Comparison of ENCODE assay signal across 12 cellular contexts in genomic region chr13:100203696-100204367, GRCh38.
A peak's percentile ranks its signal among the peaks of the same experiment; 100 is the strongest.
DNase-seq lines count a peak whose midpoint lies in the region; FAIRE-seq and TF ChIP-seq lines count a peak whose summit lies in the region.
"Had no signal": no experiment of that assay in that cellular context is flagged by ENCODE, and none has a peak within 500 bp of the region (broad histone marks: within the 10 kb centered on the region; RNA-seq: fewer than 3 reads in every experiment).

No MANE protein-coding gene starts in this region.

- BruUV-seq in Calu3 (replicated peaks; lab: Mats Ljungman, UMichigan) = no TSS peak

- no peaks in the 10 kb centered on the region for H3K9me3 Mint-ChIP-seq in activated naive CD4-positive, alpha-beta T cell treated with anti-CD3 and anti-CD28 coated beads, Interleukin-2, amount 50 U/mL, for 24 hours
- no peaks in the 10 kb centered on the region for H3K9me3 Mint-ChIP-seq in Calu3 (ENCODE audit: low read depth, unreplicated experiment)

- peak overlapping the region; percentile 86 for H3K27ac Mint-ChIP-seq in activated naive CD4-positive, alpha-beta T cell treated with anti-CD3 and anti-CD28 coated beads, Interleukin-2, amount 50 U/mL, for 24 hours
- H3K27ac Mint-ChIP-seq in Calu3 (ENCODE audit: unreplicated experiment) = no peak overlapping the region

- H3K27me3 Mint-ChIP-seq in activated naive CD4-positive, alpha-beta T cell treated with anti-CD3 and anti-CD28 coated beads, Interleukin-2, amount 50 U/mL, for 24 hours = no peaks in the 10 kb centered on the region
- no peaks in the 10 kb centered on the region for H3K27me3 Mint-ChIP-seq in Calu3 (ENCODE audit: unreplicated experiment)

- peaks cover 4% of the 10 kb centered on the region for H3K36me3 Mint-ChIP-seq in activated naive CD4-positive, alpha-beta T cell treated with anti-CD3 and anti-CD28 coated beads, Interleukin-2, amount 50 U/mL, for 24 hours
- H3K36me3 Mint-ChIP-seq in Calu3 (ENCODE audit: insufficient read depth, unreplicated experiment) = no peaks in the 10 kb centered on the region

- peak overlapping the region; percentile 71 for H3K4me3 Mint-ChIP-seq in activated naive CD4-positive, alpha-beta T cell treated with anti-CD3 and anti-CD28 coated beads, Interleukin-2, amount 50 U/mL, for 24 hours
- no peak overlapping the region for H3K4me3 Mint-ChIP-seq in Calu3 (ENCODE audit: low read depth, unreplicated experiment)
- H3K4me3 Mint-ChIP-seq: H9 had no signal

- H3K4me3 ChIP-seq in cardiac fibroblast (replicated peaks in 1 of 2; ENCODE audit: low read depth in 2 of 2, low read length in 2 of 2) = no peak overlapping the region

- peaks cover 19% of the 10 kb centered on the region for H3K4me1 Mint-ChIP-seq in activated naive CD4-positive, alpha-beta T cell treated with anti-CD3 and anti-CD28 coated beads, Interleukin-2, amount 50 U/mL, for 24 hours
- H3K4me1 Mint-ChIP-seq in Calu3 (ENCODE audit: low read depth, unreplicated experiment) = no peaks in the 10 kb centered on the region

- intact Hi-C loops in Calu3 (cut with micrococcal nuclease; ENCODE audit: unreplicated experiment) = no loop called here

- no peak for FAIRE-seq in urothelium cell line (lab: Jason Lieb, UNC)

- no peak for DNase-seq in activated naive CD4-positive, alpha-beta T cell treated with anti-CD3 and anti-CD28 coated beads, Interleukin-2, amount 50 U/mL, for 16 hours
- DNase-seq in Kasumi-1 (lab: John Stamatoyannopoulos, UW) = peak; percentile 80 to 90
- DNase-seq in cardiac fibroblast (ENCODE audit: low read depth in 2 of 2) = peak; percentile 29 to 64
- peak; percentile 40 for DNase-seq in urothelium cell line (ENCODE audit: low spot score)
- DNase-seq in Calu3 = no peak
- no peak for DNase-seq in NCI-H69 (lab: John Stamatoyannopoulos, UW)
- no peak for DNase-seq in NCI-H2029 treated with DMSO at 0.1 percent for 48 hours (lab: John Stamatoyannopoulos, UW)
- DNase-seq: COR-L47, H9, NCI-H510A treated with DMSO at 0.1 percent for 48 hours, substantia nigra had no signal

- TF ChIP-seq CTCF in cardiac fibroblast (IDR thresholded peaks at IDR 0.05; ENCODE audit: low read depth, low read length) (no peak), Calu3 (IDR thresholded peaks at IDR 0.05; ENCODE audit: unreplicated experiment) (no peak)

- CTCF ChIA-PET in Calu3 (lab: Charles Lee) = no interaction called here

Comparison
In these comparisons a context has a peak if more than half of its experiments do, and no peak if none do; other contexts are left out.
1. DNase-seq: peak in Kasumi-1 (2 of 2), cardiac fibroblast (2 of 2) and urothelium cell line (single experiment); none in activated naive CD4-positive, alpha-beta T cell treated with anti-CD3 and anti-CD28 coated beads, Interleukin-2, amount 50 U/mL, for 16 hours (single experiment), Calu3 (single experiment), NCI-H69 (single experiment) and NCI-H2029 treated with DMSO at 0.1 percent for 48 hours (single experiment).